In the genomic region with DNA sequence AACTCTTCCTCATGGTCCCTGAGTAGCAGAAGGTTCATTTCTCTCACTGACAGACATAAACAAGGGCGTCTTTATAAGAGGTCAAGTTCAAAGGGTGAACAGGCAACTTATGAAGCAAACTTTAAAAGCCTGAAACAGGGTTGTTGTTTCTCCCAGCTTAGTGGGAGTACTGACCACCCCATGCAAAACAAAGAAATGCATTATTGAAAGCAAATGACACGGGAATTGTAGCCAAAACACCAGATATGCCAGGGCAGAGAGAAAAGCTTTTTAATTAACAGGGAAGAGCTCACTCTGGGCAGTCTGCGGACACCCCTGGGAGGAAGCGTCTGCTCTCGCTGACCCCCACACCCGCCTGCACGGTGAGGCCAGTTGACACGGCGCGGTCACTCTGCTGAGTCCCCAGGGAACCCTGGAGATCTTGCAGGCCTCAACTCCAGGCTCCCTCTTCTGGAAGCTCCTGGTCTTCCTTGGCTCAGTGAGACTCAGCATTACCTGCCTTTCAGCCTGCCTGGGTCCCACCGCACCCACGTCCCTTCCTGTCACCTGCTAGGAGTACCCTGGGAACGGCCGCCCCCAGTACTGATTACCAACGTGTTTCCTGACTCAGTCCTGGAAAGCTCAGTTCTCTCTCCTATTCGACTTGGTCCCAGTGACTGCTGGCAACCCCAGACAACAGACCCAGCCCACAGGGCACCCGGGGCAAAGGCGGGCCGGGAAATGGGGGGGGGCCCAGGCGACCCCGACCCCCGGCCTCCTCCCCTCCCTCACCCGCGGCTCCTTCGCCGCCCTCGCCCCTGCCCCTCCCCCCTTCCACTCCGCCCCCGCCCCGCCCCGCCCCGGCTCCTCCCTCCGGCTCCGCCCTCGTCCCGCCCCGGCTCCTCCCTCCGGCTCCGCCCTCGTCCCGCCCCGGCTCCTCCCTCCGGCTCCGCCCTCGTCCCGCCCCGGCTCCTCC, we compare ENCODE assay signal across 1 cellular context.
A peak's percentile ranks its signal among the peaks of the same experiment; 100 is the strongest.
TF ChIP-seq lines count a peak whose summit lies in the region.

No MANE protein-coding gene starts in this region.

TF ChIP-seq in A549, 52 proteins besides CTCF, POLR2A, EP300 and RAD21:
- TF ChIP-seq HEYL (CRISPR knock-in tag; IDR thresholded peaks at IDR 0.05) (no peak), SMC3 (IDR thresholded peaks at IDR 0.05) (peak; percentile 26; the same call in 1 of the 3 replicates), RCOR1 (IDR thresholded peaks at IDR 0.05; ENCODE audit: low read depth, low read length) (no peak), RNF2 (IDR thresholded peaks at IDR 0.05; ENCODE audit: borderline replicate concordance, low read depth) (no peak)
TF ChIP-seq in A549: peak in this region for 1.
